In the genomic region with DNA sequence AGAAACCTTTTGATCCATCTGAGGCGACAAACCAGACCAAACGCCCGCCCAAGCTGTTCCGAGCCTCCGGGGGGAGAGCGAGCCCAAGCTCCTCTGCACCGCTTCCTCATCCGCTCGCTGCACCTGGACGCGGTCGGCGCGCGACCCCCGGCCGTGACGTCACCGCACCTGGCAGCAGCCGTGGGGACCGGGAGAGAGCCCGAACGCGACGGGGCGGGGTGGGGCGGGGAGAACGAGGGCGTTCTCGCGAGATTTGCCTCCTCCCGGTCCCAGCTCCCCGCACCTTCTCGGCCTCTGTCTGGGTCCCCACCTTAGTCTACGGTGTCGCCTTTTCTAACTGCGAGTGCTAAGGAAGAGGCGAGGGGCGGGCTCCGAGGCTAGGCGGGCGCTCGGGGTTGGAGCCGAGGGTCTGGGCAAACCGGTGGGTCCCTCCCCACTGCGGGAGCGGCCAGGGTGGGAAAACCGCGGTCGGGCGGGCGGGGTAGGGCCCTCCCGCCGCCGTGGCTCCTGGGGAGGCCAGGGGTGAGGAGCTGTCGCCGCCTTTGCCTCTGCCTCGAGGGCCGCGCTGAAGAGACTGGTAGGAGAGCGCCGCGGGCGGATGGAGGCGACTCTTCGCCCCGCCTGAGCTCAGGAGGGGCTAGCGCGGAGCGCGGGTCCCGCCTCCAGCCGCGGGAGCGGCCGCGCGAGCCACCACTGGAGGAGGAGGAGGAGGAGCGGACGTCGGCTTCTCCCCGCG, we compare ENCODE assay signal across 8 cellular contexts. TPM values are rescaled to one million over a fixed set of nuclear protein-coding genes. Genes with fewer than 3 reads are reported as not detected.
DNase-seq lines count a peak whose midpoint lies in the region; ATAC-seq and TF ChIP-seq lines count a peak whose summit lies in the region.

TSS of gene CD2AP (plus strand) at position 293 of the 736 bp plus-strand sequence. CDS start 456 bp downstream, outside the sequence.

- peak within 1 kb of the TSS; percentile 99 for H3K27ac Mint-ChIP-seq in natural killer cell treated with Interleukin-12 subunit alpha and Interleukin-12 subunit beta and Interleukin-15 and Interleukin-18, amount 100 ng/mL, for 72 hours
- peak within 1 kb of the TSS; percentile 97 for H3K27ac Mint-ChIP-seq in stimulated activated naive CD8-positive, alpha-beta T cell treated with anti-CD3 and anti-CD28 coated beads, Interleukin-15, Interleukin-2, amounts not matched to agents 100 ng/mL and 50 ng/mL, for 24 hours

- H3K9me3 ChIP-seq in Loucy (ENCODE audit: insufficient read depth, low read depth, low read length) (no peaks in the 10 kb centered on the region), RWPE2 (ENCODE audit: severe bottlenecking) (no peaks in the 10 kb centered on the region)

- no peaks in the 10 kb centered on the region for H3K9me2 ChIP-seq in Loucy (replicated peaks; ENCODE audit: low read depth, low read length)

- no peaks in the 10 kb centered on the region for H3K36me3 ChIP-seq in H7 (replicated peaks; ENCODE audit: control insufficient read depth, insufficient read depth, low read length)
- no peaks in the 10 kb centered on the region for H3K36me3 ChIP-seq in Loucy (ENCODE audit: insufficient read depth, low read length)
- no peaks in the 10 kb centered on the region for H3K36me3 ChIP-seq in RWPE2 (ENCODE audit: low read depth)

- TF ChIP-seq CTCF in Loucy (conservative IDR thresholded peaks at IDR 0.05; ENCODE audit: low read length), result peak; percentile 14; the same call in 1 of the 2 replicates
- TF ChIP-seq CTCF in RWPE2 (IDR thresholded peaks at IDR 0.05; ENCODE audit: poor library complexity, severe bottlenecking), result no peak
- TF ChIP-seq CTCF in fibroblast of pulmonary artery (IDR thresholded peaks at IDR 0.05; ENCODE audit: low read length, missing control alignments), result no peak

- H2AFZ ChIP-seq in Loucy (ENCODE audit: low read length), result peak within 1 kb of the TSS; percentile 92

- H3K4me3 ChIP-seq in H7 (ENCODE audit: insufficient read depth, low read depth, low read length), result peak within 1 kb of the TSS; percentile 99
- H3K4me3 ChIP-seq in Loucy (ENCODE audit: low read length, poor library complexity, severe bottlenecking), result peak within 1 kb of the TSS; percentile 90
- H3K4me3 ChIP-seq in RWPE2 (ENCODE audit: severe bottlenecking), result peak within 1 kb of the TSS; percentile 92
- H3K4me3 ChIP-seq in fibroblast of pulmonary artery (replicated peaks; ENCODE audit: low read depth, low read length), result peak within 1 kb of the TSS; percentile 88

- H3K4me2 ChIP-seq in Loucy (ENCODE audit: low read depth, low read length, poor library complexity, severe bottlenecking), result peak within 1 kb of the TSS; percentile 92

- peaks cover 13 to 34% of the 10 kb centered on the region in 2 donors for H3K4me1 Mint-ChIP-seq in natural killer cell treated with Interleukin-12 subunit alpha and Interleukin-12 subunit beta and Interleukin-15 and Interleukin-18, amount 100 ng/mL, for 72 hours (ENCODE audit: low read depth in 2 of 2)
- H3K4me1 Mint-ChIP-seq in stimulated activated naive CD8-positive, alpha-beta T cell treated with anti-CD3 and anti-CD28 coated beads, Interleukin-15, Interleukin-2, amounts not matched to agents 100 ng/mL and 50 ng/mL, for 24 hours (ENCODE audit: low read depth), result peaks cover 34% of the 10 kb centered on the region

- peak within 1 kb of the TSS; percentile 78 for H3K27ac ChIP-seq in RWPE2 (ENCODE audit: poor library complexity, severe bottlenecking)

- DNase-seq in G401 (ENCODE audit: low spot score), result peak; percentile 89
- peak; percentile 95 for DNase-seq in H7
- DNase-seq in RWPE2 (ENCODE audit: low spot score), result peak; percentile 83
- DNase-seq in activated effector memory CD4-positive, alpha-beta T cell treated with Interleukin-2 at 50 U/mL for 16 hours, result peak; percentile 84
- peak; percentile 84 for DNase-seq in fibroblast of pulmonary artery (ENCODE audit: low read depth)
- DNase-seq in natural killer cell treated with Interleukin-12 subunit alpha and Interleukin-12 subunit beta and Interleukin-15 and Interleukin-18, amount 100 ng/mL, for 72 hours (ENCODE audit: low spot score), result peak; percentile 86

- H3K79me2 ChIP-seq in Loucy (ENCODE audit: insufficient read depth, low read length), result peaks cover 45% of the 10 kb centered on the region

- H3K4me1 ChIP-seq in Loucy (ENCODE audit: insufficient read depth, low read length, poor library complexity, severe bottlenecking) (peaks cover 40% of the 10 kb centered on the region), RWPE2 (ENCODE audit: insufficient read depth, poor library complexity, severe bottlenecking) (peaks cover 27% of the 10 kb centered on the region)

- peak within 1 kb of the TSS; percentile 99 for H3K4me3 Mint-ChIP-seq in natural killer cell treated with Interleukin-12 subunit alpha and Interleukin-12 subunit beta and Interleukin-15 and Interleukin-18, amount 100 ng/mL, for 72 hours
- peak within 1 kb of the TSS; percentile 99 for H3K4me3 Mint-ChIP-seq in stimulated activated naive CD8-positive, alpha-beta T cell treated with anti-CD3 and anti-CD28 coated beads, Interleukin-15, Interleukin-2, amounts not matched to agents 100 ng/mL and 50 ng/mL, for 24 hours

- peak within 1 kb of the TSS; percentile 91 for H3K9ac ChIP-seq in Loucy (ENCODE audit: low read depth, low read length, poor library complexity, severe bottlenecking)

- H4K20me1 ChIP-seq in Loucy (ENCODE audit: insufficient read depth, low read length, poor library complexity, severe bottlenecking), result peaks cover 38% of the 10 kb centered on the region

- H3K27me3 Mint-ChIP-seq in natural killer cell treated with Interleukin-12 subunit alpha and Interleukin-12 subunit beta and Interleukin-15 and Interleukin-18, amount 100 ng/mL, for 72 hours, result no peaks in the 10 kb centered on the region
- no peaks in the 10 kb centered on the region for H3K27me3 Mint-ChIP-seq in stimulated activated naive CD8-positive, alpha-beta T cell treated with anti-CD3 and anti-CD28 coated beads, Interleukin-15, Interleukin-2, amounts not matched to agents 100 ng/mL and 50 ng/mL, for 24 hours

- no peaks in the 10 kb centered on the region for H3K36me3 Mint-ChIP-seq in natural killer cell treated with Interleukin-12 subunit alpha and Interleukin-12 subunit beta and Interleukin-15 and Interleukin-18, amount 100 ng/mL, for 72 hours
- H3K36me3 Mint-ChIP-seq in stimulated activated naive CD8-positive, alpha-beta T cell treated with anti-CD3 and anti-CD28 coated beads, Interleukin-15, Interleukin-2, amounts not matched to agents 100 ng/mL and 50 ng/mL, for 24 hours (ENCODE audit: low read depth), result no peaks in the 10 kb centered on the region

- peaks cover 3% of the 10 kb centered on the region; the same call in 1 of the 2 replicates for H3F3A ChIP-seq in Loucy (ENCODE audit: low read depth)

- H3K27me3 ChIP-seq in H7 (ENCODE audit: control insufficient read depth, insufficient read depth, low read length) (no peaks in the 10 kb centered on the region), Loucy (ENCODE audit: insufficient read depth, low read length, poor library complexity, severe bottlenecking) (no peaks in the 10 kb centered on the region), RWPE2 (ENCODE audit: insufficient read depth, poor library complexity, severe bottlenecking) (no peaks in the 10 kb centered on the region)

- ATAC-seq in RWPE2 (ENCODE audit: low read depth), result peak; percentile 77
- ATAC-seq in natural killer cell treated with Interleukin-12 subunit alpha and Interleukin-12 subunit beta and Interleukin-15 and Interleukin-18, amount 100 ng/mL, for 72 hours, result peak; percentile 91 to 92

- in situ Hi-C loops in G401 (cut with HindIII; ENCODE audit: low sequenced_read_pairs), result loop anchor here (25.0 kb wide), 1 partner anchor 110 kb away; no protein-coding TSS in a partner anchor

- H3K9me3 Mint-ChIP-seq in natural killer cell treated with Interleukin-12 subunit alpha and Interleukin-12 subunit beta and Interleukin-15 and Interleukin-18, amount 100 ng/mL, for 72 hours, result no peaks in the 10 kb centered on the region
- H3K9me3 Mint-ChIP-seq in stimulated activated naive CD8-positive, alpha-beta T cell treated with anti-CD3 and anti-CD28 coated beads, Interleukin-15, Interleukin-2, amounts not matched to agents 100 ng/mL and 50 ng/mL, for 24 hours, result no peaks in the 10 kb centered on the region

RNA-seq across cellular contexts. Expression of gene CD2AP, which starts in this region (rescaled TPM):
- 11.8 and 19.8 TPM in 2 replicates for total RNA-seq in G401 (2014; rRNA removed; shearing (Covaris generic))
- 34.0 and 44.3 TPM in 2 replicates for total RNA-seq in H7 (2014; rRNA removed; shearing (Covaris generic))
- 10 to 100 TPM; 18.9 to 29.6 TPM for total RNA-seq in natural killer cell treated with Interleukin-12 subunit alpha and Interleukin-12 subunit beta and Interleukin-15 and Interleukin-18, amount 100 ng/mL, for 72 hours

Comparison
In these comparisons a context has a peak if more than half of its experiments do, and no peak if none do; other contexts are left out.
1. Peak in every context shown above with its lines: DNase-seq, ATAC-seq, H3K4me3 ChIP-seq and H3K27ac ChIP-seq.